Comparison of ENCODE assay signal across 21 cellular contexts in genomic region chr2:84701880-84702279, GRCh38.
DNase-seq lines count a peak whose midpoint lies in the region; ATAC-seq and TF ChIP-seq lines count a peak whose summit lies in the region.
"Had no signal": no experiment of that assay in that cellular context is flagged by ENCODE, and none has a peak within 500 bp of the region (broad histone marks: within the 10 kb centered on the region; RNA-seq: fewer than 3 reads in every experiment).

No MANE protein-coding gene starts in this region.

- H3K4me1 Mint-ChIP-seq in stimulated activated effector memory CD8-positive, alpha-beta T cell treated with anti-CD3 and anti-CD28 coated beads, Interleukin-12 subunit alpha, Interleukin-12 subunit beta, amount 100 ng/mL, for 72 hours, result no peaks in the 10 kb centered on the region

- TF ChIP-seq CTCF in fibroblast of lung (conservative IDR thresholded peaks at IDR 0.05 in 1 of 2, IDR thresholded peaks at IDR 0.05 in 1 of 2; ENCODE audit: low read depth in 1 of 2, low read length in 2 of 2) (no peak), gastrocnemius medialis (IDR thresholded peaks at IDR 0.05 in 4 of 5, conservative IDR thresholded peaks at IDR 0.05 in 1 of 5) (no peak), lower lobe of right lung (IDR thresholded peaks at IDR 0.05) (no peak)

- no peaks in the 10 kb centered on the region for H3K79me2 ChIP-seq in fibroblast of lung (ENCODE audit: control insufficient read depth, insufficient read depth, low read length)
- H3K79me2 ChIP-seq: hepatocyte had no signal

- H3K36me3 Mint-ChIP-seq in stimulated activated effector memory CD8-positive, alpha-beta T cell treated with anti-CD3 and anti-CD28 coated beads, Interleukin-12 subunit alpha, Interleukin-12 subunit beta, amount 100 ng/mL, for 72 hours, result no peaks in the 10 kb centered on the region

- peak; percentile 87 for DNase-seq in GM04503 (ENCODE audit: low read depth)
- peak; percentile 8 for DNase-seq in T1000 (lab: John Stamatoyannopoulos, UW)
- peak; percentile 76 to 97 for DNase-seq in fibroblast of lung (ENCODE audit: low read depth in 2 of 2)
- peak; percentile 52 for DNase-seq in renal cortical epithelial cell (ENCODE audit: low read depth)
- no peak for DNase-seq in gastrocnemius medialis
- no peak for DNase-seq in NCI-H2196 (lab: John Stamatoyannopoulos, UW; ENCODE audit: unreplicated experiment)
- no peak for DNase-seq in stimulated activated effector memory CD8-positive, alpha-beta T cell treated with anti-CD3 and anti-CD28 coated beads, Interleukin-12 subunit alpha, Interleukin-12 subunit beta, amount 100 ng/mL, for 72 hours (ENCODE audit: low spot score in 2 of 2)
- no peak for DNase-seq in lower lobe of right lung
- DNase-seq: activated CD8-positive, alpha-beta memory T cell treated with anti-CD3 and anti-CD28 coated beads, Interleukin-2, amount 50 U/mL, for 48 hours; activated naive CD4-positive, alpha-beta T cell treated with anti-CD3 and anti-CD28 coated beads, Interleukin-2, amount 10 ng/mL, durations not matched to agents 7 days and 5 days; CD4-positive, alpha-beta memory T cell; kidney glomerular epithelial cell; NCI-H146; NCI-H510A treated with DMSO at 0.1 percent for 48 hours; PC-9; posterior cingulate gyrus; stomach; T-cell had no signal

- H3K4me1 ChIP-seq in fibroblast of lung (ENCODE audit: control insufficient read depth, extremely low read depth, insufficient read depth, low read length) (peaks cover 5% of the 10 kb centered on the region), gastrocnemius medialis (no peaks in the 10 kb centered on the region), lower lobe of right lung (peaks cover 5% of the 10 kb centered on the region)
- H3K4me1 ChIP-seq: stomach had no signal

- H3K9me3 Mint-ChIP-seq in stimulated activated effector memory CD8-positive, alpha-beta T cell treated with anti-CD3 and anti-CD28 coated beads, Interleukin-12 subunit alpha, Interleukin-12 subunit beta, amount 100 ng/mL, for 72 hours, result peaks cover 3% of the 10 kb centered on the region

- H3K27ac ChIP-seq in fibroblast of lung (ENCODE audit: insufficient read depth, low read length) (peak overlapping the region; percentile 86), gastrocnemius medialis (no peak overlapping the region), lower lobe of right lung (no peak overlapping the region)
- H3K27ac ChIP-seq: hepatocyte, PC-9, stomach had no signal

- H4K20me1 ChIP-seq in fibroblast of lung (ENCODE audit: control insufficient read depth, extremely low read depth, insufficient read depth, low read length), result no peaks in the 10 kb centered on the region

- H3K36me3 ChIP-seq in fibroblast of lung (ENCODE audit: control insufficient read depth, insufficient read depth, low read length) (no peaks in the 10 kb centered on the region), gastrocnemius medialis (no peaks in the 10 kb centered on the region), lower lobe of right lung (no peaks in the 10 kb centered on the region)
- H3K36me3 ChIP-seq: stomach had no signal

- ATAC-seq in gastrocnemius medialis (no peak), lower lobe of right lung (no peak)
- no peak for ATAC-seq in stimulated activated effector memory CD8-positive, alpha-beta T cell treated with anti-CD3 and anti-CD28 coated beads, Interleukin-12 subunit alpha, Interleukin-12 subunit beta, amount 100 ng/mL, for 72 hours
- ATAC-seq: HCT116, K562, T-cell had no signal

- no peak overlapping the region for H3K4me3 ChIP-seq in fibroblast of lung (replicated peaks in 1 of 4; ENCODE audit: control extremely low read depth in 1 of 4, insufficient read depth in 1 of 4, low read depth in 3 of 4, low read length in 4 of 4)
- H3K4me3 ChIP-seq in gastrocnemius medialis, result no peak overlapping the region
- H3K4me3 ChIP-seq in lower lobe of right lung, result no peak overlapping the region
- H3K4me3 ChIP-seq: hepatocyte, K562, PC-9, stomach had no signal

- no peak overlapping the region for H3K9ac ChIP-seq in fibroblast of lung (ENCODE audit: insufficient read depth, low read length)

- peak overlapping the region; percentile 49 for H2AFZ ChIP-seq in fibroblast of lung (ENCODE audit: low read length)
- H2AFZ ChIP-seq: hepatocyte, PC-9 had no signal

- TF ChIP-seq POLR2A in gastrocnemius medialis (IDR thresholded peaks at IDR 0.05), result no peak

- no peaks in the 10 kb centered on the region for H3K27me3 ChIP-seq in fibroblast of lung (ENCODE audit: control insufficient read depth, insufficient read depth, low read length)
- no peaks in the 10 kb centered on the region for H3K27me3 ChIP-seq in gastrocnemius medialis
- H3K27me3 ChIP-seq in lower lobe of right lung (ENCODE audit: low read depth), result no peaks in the 10 kb centered on the region
- H3K27me3 ChIP-seq: hepatocyte, stomach had no signal

- no peak overlapping the region for H3K4me3 Mint-ChIP-seq in stimulated activated effector memory CD8-positive, alpha-beta T cell treated with anti-CD3 and anti-CD28 coated beads, Interleukin-12 subunit alpha, Interleukin-12 subunit beta, amount 100 ng/mL, for 72 hours
- H3K4me3 Mint-ChIP-seq: activated naive CD4-positive, alpha-beta T cell treated with anti-CD3 and anti-CD28 coated beads, Interleukin-2, amount 10 ng/mL, durations not matched to agents 7 days and 5 days; CD4-positive, alpha-beta memory T cell; T-cell had no signal

- intact Hi-C loops in gastrocnemius medialis (cut with DNase I; ENCODE audit: low total_unique reads) (no loop called here), lower lobe of right lung (cut with DNase I) (no loop called here)

- H3K9me3 ChIP-seq in fibroblast of lung (ENCODE audit: control insufficient read depth, insufficient read depth, low read depth, low read length), result no peaks in the 10 kb centered on the region
- no peaks in the 10 kb centered on the region for H3K9me3 ChIP-seq in gastrocnemius medialis
- no peaks in the 10 kb centered on the region for H3K9me3 ChIP-seq in lower lobe of right lung

- in situ Hi-C loops in gastrocnemius medialis (cut with MboI; ENCODE audit: low sequenced_read_pairs in 4 of 4), result no loop called here

- no peak overlapping the region for H3K27ac Mint-ChIP-seq in stimulated activated effector memory CD8-positive, alpha-beta T cell treated with anti-CD3 and anti-CD28 coated beads, Interleukin-12 subunit alpha, Interleukin-12 subunit beta, amount 100 ng/mL, for 72 hours
- H3K27ac Mint-ChIP-seq: activated naive CD4-positive, alpha-beta T cell treated with anti-CD3 and anti-CD28 coated beads, Interleukin-2, amount 10 ng/mL, durations not matched to agents 7 days and 5 days had no signal

- no peak overlapping the region for H3K4me2 ChIP-seq in fibroblast of lung (ENCODE audit: extremely low read depth, insufficient read depth, low read length)
- H3K4me2 ChIP-seq: hepatocyte, PC-9 had no signal

Comparison
In these comparisons a context has a peak if more than half of its experiments do, and no peak if none do; other contexts are left out.
1. DNase-seq: peak in GM04503 (single experiment), T1000 (single experiment), fibroblast of lung (2 of 2) and renal cortical epithelial cell (single experiment); none in gastrocnemius medialis (0 of 2), NCI-H2196 (single experiment), stimulated activated effector memory CD8-positive, alpha-beta T cell treated with anti-CD3 and anti-CD28 coated beads, Interleukin-12 subunit alpha, Interleukin-12 subunit beta, amount 100 ng/mL, for 72 hours (0 of 2) and lower lobe of right lung (single experiment).